21 cellular contexts compared by ENCODE assay signal in genomic region chr6:144234935-144235334, GRCh38. TPM values are rescaled to one million over a fixed set of nuclear protein-coding genes. Genes with fewer than 3 reads are reported as not detected.
DNase-seq lines count a peak whose midpoint lies in the region; ATAC-seq, FAIRE-seq and TF ChIP-seq lines count a peak whose summit lies in the region.
"Had no signal": no experiment of that assay in that cellular context is flagged by ENCODE, and none has a peak within 500 bp of the region (broad histone marks: within the 10 kb centered on the region; RNA-seq: fewer than 3 reads in every experiment).

No MANE protein-coding gene starts in this region.

- no peak overlapping the region for H2BK12ac ChIP-seq in H9 (ENCODE audit: insufficient read length, low read depth, low read length)

- POLR2A ChIA-PET in WTC11 (lab: Charles Lee) = interaction anchor here (1.2 kb wide), 1 partner anchor 51 kb away, joined by 3 read pairs; no protein-coding TSS in a partner anchor
- POLR2A ChIA-PET in CD4-positive, alpha-beta memory T cell (lab: Charles Lee; ENCODE audit: partially characterized antibody) = no interaction called here

- no CpG with 5 or more reads among the region's 4 CpGs for WGBS in H9 (ENCODE audit: extremely low coverage, insufficient read length, low lambda C conversion rate)

- peak overlapping the region; percentile 7 for H3K4me2 ChIP-seq in H9 (ENCODE audit: insufficient read depth, insufficient read length, low read length)

- H3K23me2 ChIP-seq in H9 (ENCODE audit: insufficient read length, low read depth, low read length, poor library complexity, severe bottlenecking) = no peaks in the 10 kb centered on the region

- no peak overlapping the region for H3K18ac ChIP-seq in H9 (ENCODE audit: insufficient read length, low read depth, low read length)

- no peak overlapping the region for H2BK120ac ChIP-seq in H9 (ENCODE audit: low read depth, low read length, poor library complexity, severe bottlenecking)

- H3K4me3 Mint-ChIP-seq in H9 (no peak overlapping the region; a peak in 1 of 5 replicates), WTC11 (no peak overlapping the region)
- no peak overlapping the region for H3K4me3 Mint-ChIP-seq in CD4-positive, alpha-beta memory T cell
- H3K4me3 Mint-ChIP-seq: CD8-positive, alpha-beta T cell had no signal

- H3K79me2 ChIP-seq in H9 (ENCODE audit: insufficient read depth, low read length) = no peaks in the 10 kb centered on the region

- H3K23ac ChIP-seq in H9 (ENCODE audit: insufficient read length, low read depth, low read length) = no peak overlapping the region

- no peaks in the 10 kb centered on the region for H3K27me3 Mint-ChIP-seq in H9 (ENCODE audit: low read depth)
- no peaks in the 10 kb centered on the region for H3K27me3 Mint-ChIP-seq in WTC11 (ENCODE audit: low read depth)
- no peaks in the 10 kb centered on the region for H3K27me3 Mint-ChIP-seq in CD4-positive, alpha-beta memory T cell

- no peak overlapping the region for H4K8ac ChIP-seq in H9 (replicated peaks; ENCODE audit: insufficient read length, low read depth, low read length)

- H2BK5ac ChIP-seq in H9 (ENCODE audit: insufficient read length, low read length) = no peak overlapping the region

- no peaks in the 10 kb centered on the region for H3K9me3 ChIP-seq in H9 (ENCODE audit: control insufficient read depth, low read depth, low read length)
- no peaks in the 10 kb centered on the region for H3K9me3 ChIP-seq in CD4-positive, alpha-beta memory T cell (ENCODE audit: control insufficient read depth in 1 of 2, low read length in 2 of 2)
- H3K9me3 ChIP-seq: Caco-2 had no signal

- H3K9me3 Mint-ChIP-seq in H9 (peaks cover 27 to 29% of the 10 kb centered on the region in 2 experiments), WTC11 (peaks cover 29% of the 10 kb centered on the region)
- no peaks in the 10 kb centered on the region for H3K9me3 Mint-ChIP-seq in CD4-positive, alpha-beta memory T cell
- H3K9me3 Mint-ChIP-seq: CD8-positive, alpha-beta T cell had no signal

- H2AFZ ChIP-seq in H9 (ENCODE audit: low read length) = no peak overlapping the region
- H2AFZ ChIP-seq: GM23248 had no signal

- no peak overlapping the region for H2BK20ac ChIP-seq in H9 (ENCODE audit: low read depth, low read length, poor library complexity, severe bottlenecking)

- H3K36me3 ChIP-seq in CD4-positive, alpha-beta memory T cell (ENCODE audit: insufficient read depth, low read length) = no peaks in the 10 kb centered on the region

- H3T11ph ChIP-seq in H9 (ENCODE audit: low read length) = no peak overlapping the region

- H3K9ac ChIP-seq in H9 (ENCODE audit: extremely low read depth, insufficient read length, low read length) = no peak overlapping the region
- H3K9ac ChIP-seq: GM23248 had no signal

- H4K5ac ChIP-seq in H9 (ENCODE audit: insufficient read length, low read depth, low read length) = no peak overlapping the region

- no peak overlapping the region for H3K56ac ChIP-seq in H9 (ENCODE audit: insufficient read length, low read depth, low read length)

- no peaks in the 10 kb centered on the region for H3K27me3 ChIP-seq in H9 (ENCODE audit: insufficient read depth, low read length)
- H3K27me3 ChIP-seq in CD4-positive, alpha-beta memory T cell (ENCODE audit: insufficient read depth, low read length) = no peaks in the 10 kb centered on the region

- no peak for TF ChIP-seq CTCF in H9 (conservative IDR thresholded peaks at IDR 0.05)
- TF ChIP-seq CTCF in WTC11 (IDR thresholded peaks at IDR 0.05) = no peak
- TF ChIP-seq CTCF in D721Med (IDR thresholded peaks at IDR 0.05; ENCODE audit: insufficient read depth, missing control alignments) = no peak

- CTCF ChIA-PET in WTC11 (lab: Charles Lee) = interaction anchor here (1.4 kb wide), 1 partner anchor 18 kb away, joined by 3 read pairs; no protein-coding TSS in a partner anchor
- CTCF ChIA-PET in CD4-positive, alpha-beta memory T cell (lab: Charles Lee; ENCODE audit: partially characterized antibody) = no interaction called here

- no peak overlapping the region for H4K91ac ChIP-seq in H9 (ENCODE audit: insufficient read length, low read depth, low read length)

- intact Hi-C loops in CD4-positive, alpha-beta memory T cell (cut with micrococcal nuclease) = no loop called here

- no peaks in the 10 kb centered on the region for H4K20me1 ChIP-seq in H9 (ENCODE audit: control insufficient read depth, insufficient read depth, insufficient read length)

- H2AK5ac ChIP-seq in H9 (ENCODE audit: insufficient read length, low read length) = no peak overlapping the region

- H3K79me1 ChIP-seq in H9 (ENCODE audit: insufficient read depth, low read depth, low read length, poor library complexity, severe bottlenecking) = no peaks in the 10 kb centered on the region

- FAIRE-seq in D721Med (lab: Jason Lieb, UNC) = no peak
- FAIRE-seq: GM12891, GM18507, H54 had no signal

- H3K14ac ChIP-seq in H9 (ENCODE audit: insufficient read depth, low read length) = no peak overlapping the region

- H3K36me3 Mint-ChIP-seq in H9 (ENCODE audit: insufficient read depth in 1 of 3, low read depth in 3 of 3) (peaks cover 3 to 26% (median 17%) of the 10 kb centered on the region in 3 experiments), WTC11 (peaks cover 25% of the 10 kb centered on the region)
- H3K36me3 Mint-ChIP-seq in CD4-positive, alpha-beta memory T cell = no peaks in the 10 kb centered on the region
- H3K36me3 Mint-ChIP-seq: CD8-positive, alpha-beta T cell had no signal

- DNase-seq in H9 (peak; percentile 51), WTC11 (ENCODE audit: low spot score) (no peak), iPS DF 19.7 (ENCODE audit: low read depth, low spot score) (peak; percentile 68), kidney tubule cell (ENCODE audit: low spot score) (peak; percentile 11), D721Med (ENCODE audit: insufficient read length, low spot score) (no peak)
- DNase-seq in CD4-positive, alpha-beta memory T cell = no peak
- DNase-seq: C1 segment of cervical spinal cord; Caco-2; CD8-positive, alpha-beta T cell; DMS 273 treated with DMSO at 0.1 percent for 48 hours; DMS79; EL; GF-D8; GM23248; HCEC 1CT had no signal

- ATAC-seq in WTC11 = peak; percentile 73
- ATAC-seq in GM21825 (IDR thresholded peaks at IDR 0.05; ENCODE audit: unreplicated experiment) = no peak
- ATAC-seq in GM21515 (IDR thresholded peaks at IDR 0.05; ENCODE audit: unreplicated experiment) = no peak
- ATAC-seq: CD8-positive, alpha-beta T cell had no signal

- no peak overlapping the region for H3K4me3 ChIP-seq in CD4-positive, alpha-beta memory T cell (ENCODE audit: low read length in 2 of 2)
- H3K4me3 ChIP-seq: GM23248 had no signal

- H3K27ac Mint-ChIP-seq in H9 (peak overlapping the region; percentile 24 to 97 (median 43); a peak in 6 of 7 replicates), WTC11 (peak overlapping the region; percentile 47)
- H3K27ac Mint-ChIP-seq in CD4-positive, alpha-beta memory T cell = no peak overlapping the region
- H3K27ac Mint-ChIP-seq: CD8-positive, alpha-beta T cell had no signal

- H3K27ac ChIP-seq in H9 (ENCODE audit: insufficient read length, low read depth, low read length) = peak overlapping the region; percentile 71
- H3K27ac ChIP-seq in CD4-positive, alpha-beta memory T cell (ENCODE audit: low read depth, low read length) = no peak overlapping the region
- H3K27ac ChIP-seq: GM23248 had no signal

- peaks cover 12% of the 10 kb centered on the region for H3K4me1 ChIP-seq in H9 (ENCODE audit: insufficient read depth, low read length)
- no peaks in the 10 kb centered on the region for H3K4me1 ChIP-seq in CD4-positive, alpha-beta memory T cell (ENCODE audit: insufficient read depth, low read length)
- H3K4me1 ChIP-seq: Caco-2 had no signal

- H3K4me1 Mint-ChIP-seq in H9 (peaks cover 17 to 33% of the 10 kb centered on the region in 2 experiments), WTC11 (peaks cover 34% of the 10 kb centered on the region)
- H3K4me1 Mint-ChIP-seq in CD4-positive, alpha-beta memory T cell = no peaks in the 10 kb centered on the region

- no peak overlapping the region for H3K4ac ChIP-seq in H9 (ENCODE audit: low read depth, low read length)

- no peak overlapping the region for H2BK15ac ChIP-seq in H9 (ENCODE audit: low read depth, low read length)

TF ChIP-seq in WTC11, 78 proteins besides CTCF, POLR2A, EP300 and RAD21:
- no peak for TF ChIP-seq ZNF232 (CRISPR knock-in tag; IDR thresholded peaks at IDR 0.05)
- peak; percentile 72 for TF ChIP-seq NFE2L1 (CRISPR knock-in tag; IDR thresholded peaks at IDR 0.05)
- no peak for TF ChIP-seq TCF7 (CRISPR knock-in tag; IDR thresholded peaks at IDR 0.05; ENCODE audit: low read depth)

RNA-seq across cellular contexts. Expression of gene UTRN, which starts 50.2 kb away (rescaled TPM):
- total RNA-seq in H9 (2021) (79.7 and 82.3 TPM in 2 replicates), WTC11 (2021) (125 to 127 TPM (median 125 TPM) in 3 replicates)
- total RNA-seq in CD4-positive, alpha-beta memory T cell = 100 to 1,000 TPM; 219 to 227 TPM
- polyA plus RNA-seq in CD4-positive, alpha-beta memory T cell = 10 to 100 TPM; 18.8 to 99.0 TPM
- total RNA-seq: G401 had no signal

Comparison
In these comparisons a context has a peak if more than half of its experiments do, and no peak if none do; other contexts are left out.
1. DNase-seq: peak in H9 (single experiment), iPS DF 19.7 (single experiment) and kidney tubule cell (single experiment); none in WTC11 (single experiment), D721Med (single experiment) and CD4-positive, alpha-beta memory T cell (0 of 5).
2. H3K27ac Mint-ChIP-seq: peak in H9 (3 of 3) and WTC11 (single experiment); none in CD4-positive, alpha-beta memory T cell (0 of 7).